23 cellular contexts compared by ENCODE assay signal in genomic region chr19:13318190-13318589, GRCh38.
"Had no signal": no experiment of that assay in that cellular context is flagged by ENCODE, and none has a peak within 500 bp of the region (broad histone marks: within the 10 kb centered on the region; RNA-seq: fewer than 3 reads in every experiment).

No MANE protein-coding gene starts in this region.

- ATAC-seq: effector memory CD8-positive, alpha-beta T cell; esophagus mucosa; gastrocnemius medialis; heart right ventricle; left cardiac atrium; left lung; left ventricle myocardium superior; lower lobe of right lung had no signal

- FAIRE-seq: endometrium, islet of Langerhans, keratinocyte had no signal

- H3K9me3 ChIP-seq: colonic mucosa, gastrocnemius medialis had no signal

- H3K4me1 ChIP-seq: colonic mucosa, esophagus squamous epithelium, gastrocnemius medialis, heart right ventricle, left lung, lower lobe of right lung had no signal

- H3K27me3 ChIP-seq: colonic mucosa, gastrocnemius medialis had no signal

- H3K27ac ChIP-seq: colonic mucosa, epithelial cell of prostate, esophagus squamous epithelium, gastrocnemius medialis, heart right ventricle, left lung, lower lobe of right lung had no signal

- DNase-seq: colonic mucosa; cortex of kidney; effector CD8-positive, alpha-beta T cell; effector memory CD8-positive, alpha-beta T cell; endodermal cell; erythroblast; esophagus squamous epithelium; foreskin fibroblast; foreskin melanocyte; gastrocnemius medialis; glutamatergic neuron; heart right ventricle; left cardiac atrium; left lung; left ventricle myocardium superior; lower lobe of right lung; mesendoderm; midbrain had no signal

- H3K4me3 ChIP-seq: colonic mucosa, esophagus squamous epithelium, gastrocnemius medialis, heart right ventricle, left lung, lower lobe of right lung had no signal

- H3K36me3 ChIP-seq: colonic mucosa, esophagus squamous epithelium, gastrocnemius medialis, heart right ventricle, left lung, lower lobe of right lung had no signal
